ENCODE assay signal across 11 cellular contexts in the genomic region with DNA sequence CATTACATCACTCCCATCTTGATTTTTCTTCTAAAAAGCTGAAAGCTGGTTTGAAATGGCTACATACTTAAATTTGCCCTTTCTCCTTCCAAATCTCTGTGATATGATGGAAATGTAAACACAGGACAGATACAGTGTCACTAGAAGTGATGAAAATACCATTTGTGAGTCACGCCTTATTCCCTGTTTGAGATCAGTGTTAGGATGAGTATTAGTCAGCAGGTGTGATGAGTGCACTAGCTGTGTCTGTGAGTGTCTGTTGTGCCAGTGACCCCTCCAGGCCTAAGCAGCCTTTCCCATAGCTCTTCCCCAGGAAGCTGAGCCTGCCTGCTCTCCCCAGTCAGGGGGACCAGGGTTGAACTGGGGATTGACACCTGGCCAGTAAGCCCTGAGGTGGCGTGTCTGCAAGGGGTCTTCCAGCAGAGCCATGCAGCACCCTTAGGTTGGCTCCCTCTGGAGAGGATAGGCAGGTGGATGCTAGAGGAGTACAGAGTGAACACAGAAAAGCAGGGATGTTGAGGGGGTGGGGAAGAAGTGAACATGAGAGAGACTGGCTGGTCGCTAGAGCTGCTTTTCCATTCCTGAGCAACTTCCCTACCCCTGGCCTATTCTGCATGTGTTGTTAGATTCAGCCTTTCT.
A peak's percentile ranks its signal among the peaks of the same experiment; 100 is the strongest.
DNase-seq lines count a peak whose midpoint lies in the region; ATAC-seq and TF ChIP-seq lines count a peak whose summit lies in the region.
"Had no signal": no experiment of that assay in that cellular context is flagged by ENCODE, and none has a peak within 500 bp of the region (broad histone marks: within the 10 kb centered on the region; RNA-seq: fewer than 3 reads in every experiment).

No MANE protein-coding gene starts in this region.

- H3K9ac ChIP-seq in GM23248: no peak overlapping the region

- H3K4me3 Mint-ChIP-seq in activated CD4-positive, alpha-beta T cell treated with anti-CD3 and anti-CD28 coated beads for 36 hours: peak overlapping the region; percentile 26

- H3K4me1 ChIP-seq in GM23248 (ENCODE audit: insufficient read depth) (peaks cover 8% of the 10 kb centered on the region), RWPE2 (ENCODE audit: insufficient read depth, poor library complexity, severe bottlenecking) (no peaks in the 10 kb centered on the region), mucosa of descending colon (ENCODE audit: low read depth) (no peaks in the 10 kb centered on the region)

- H3K36me3 ChIP-seq in GM23248 (ENCODE audit: low read depth): 0 out of 2 replicates have a peak, but pooled peaks cover 8% of the 10 kb centered on the region
- peaks cover 15% of the 10 kb centered on the region for H3K36me3 ChIP-seq in RWPE2 (ENCODE audit: low read depth)
- no peaks in the 10 kb centered on the region for H3K36me3 ChIP-seq in mucosa of descending colon (ENCODE audit: low read depth)
- H3K36me3 ChIP-seq: thyroid gland had no signal

- H3K9me3 ChIP-seq in GM23248 (ENCODE audit: low read depth) (no peaks in the 10 kb centered on the region), RWPE2 (ENCODE audit: severe bottlenecking) (no peaks in the 10 kb centered on the region), mucosa of descending colon (no peaks in the 10 kb centered on the region)
- H3K9me3 ChIP-seq: thyroid gland had no signal

- no peak overlapping the region for H2AFZ ChIP-seq in GM23248

- DNase-seq in activated CD4-positive, alpha-beta T cell treated with anti-CD3 and anti-CD28 coated beads for 36 hours: peak; percentile 58
- DNase-seq in activated CD4-positive, alpha-beta T cell treated with anti-CD3 and anti-CD28 coated beads, Interleukin-2, amount 50 U/mL, for 4 hours: no peak
- DNase-seq in GM23248: peak; percentile 70
- DNase-seq in RWPE2 (ENCODE audit: low spot score): no peak
- no peak for DNase-seq in mucosa of descending colon
- no peak for DNase-seq in RPMI8226
- DNase-seq in Ammon's horn (ENCODE audit: low spot score): no peak
- DNase-seq: NCI-H187 treated with DMSO at 0.1 percent for 48 hours, thyroid gland had no signal

- no peaks in the 10 kb centered on the region for H4K20me1 ChIP-seq in GM23248 (ENCODE audit: insufficient read depth)

- in situ Hi-C loops in GM23248 (cut with MboI): no loop called here

- 76 to 89% methylated on average over 3 of the region's 3 CpGs for WGBS in GM23248 (ENCODE audit: low coverage in 1 of 2, low lambda C conversion rate in 2 of 2, missing lambda C conversion rate in 2 of 2), 2 experiments

- intact Hi-C loops in activated CD4-positive, alpha-beta T cell treated with anti-CD3 and anti-CD28 coated beads for 36 hours (cut with DNase I, micrococcal nuclease): loop anchor here (1.0 to 10.0 kb wide), 3 partner anchors 86 to 341 kb away; partner anchors contain the start of gene PDE8A (in 1 of the 2)
- intact Hi-C loops in mucosa of descending colon (cut with DNase I, micrococcal nuclease): no loop called here

- peak overlapping the region; percentile 89 for H3K27ac Mint-ChIP-seq in activated CD4-positive, alpha-beta T cell treated with anti-CD3 and anti-CD28 coated beads for 36 hours

- POLR2A ChIA-PET in activated CD4-positive, alpha-beta T cell treated with anti-CD3 and anti-CD28 coated beads for 36 hours (lab: Charles Lee): interaction anchor here (1.0 kb wide), 1 partner anchor 93 kb away, joined by 5 read pairs; no protein-coding TSS in a partner anchor

- H3K4me1 Mint-ChIP-seq in activated CD4-positive, alpha-beta T cell treated with anti-CD3 and anti-CD28 coated beads for 36 hours: peaks cover 18% of the 10 kb centered on the region

- H3K27me3 Mint-ChIP-seq in activated CD4-positive, alpha-beta T cell treated with anti-CD3 and anti-CD28 coated beads for 36 hours: no peaks in the 10 kb centered on the region

- peaks cover 26% of the 10 kb centered on the region for H3K36me3 Mint-ChIP-seq in activated CD4-positive, alpha-beta T cell treated with anti-CD3 and anti-CD28 coated beads for 36 hours (ENCODE audit: low read depth)

- no peak overlapping the region for H3K27ac ChIP-seq in GM23248
- H3K27ac ChIP-seq in RWPE2 (ENCODE audit: poor library complexity, severe bottlenecking): no peak overlapping the region
- H3K27ac ChIP-seq: SK-N-MC, thyroid gland had no signal

- H3K9me2 ChIP-seq in GM23248 (ENCODE audit: insufficient read depth): no peaks in the 10 kb centered on the region

- H3F3A ChIP-seq in GM23248 (ENCODE audit: insufficient read depth): no peaks in the 10 kb centered on the region

- H3K4me2 ChIP-seq in GM23248 (ENCODE audit: unreplicated experiment): no peak overlapping the region

- peak; percentile 100 for ATAC-seq in activated CD4-positive, alpha-beta T cell treated with anti-CD3 and anti-CD28 coated beads for 36 hours
- ATAC-seq in RWPE2 (ENCODE audit: low read depth) (peak; percentile 71), mucosa of descending colon (peak; percentile 18), HG03280 (IDR thresholded peaks at IDR 0.05; ENCODE audit: unreplicated experiment) (no peak)

- H3K27me3 ChIP-seq in GM23248 (replicated peaks; ENCODE audit: insufficient read depth) (no peaks in the 10 kb centered on the region), RWPE2 (ENCODE audit: insufficient read depth, poor library complexity, severe bottlenecking) (no peaks in the 10 kb centered on the region)
- H3K27me3 ChIP-seq: thyroid gland had no signal

- TF ChIP-seq CTCF in RWPE2 (IDR thresholded peaks at IDR 0.05; ENCODE audit: poor library complexity, severe bottlenecking) (no peak), mucosa of descending colon (IDR thresholded peaks at IDR 0.05) (no peak)

- CTCF ChIA-PET in activated CD4-positive, alpha-beta T cell treated with anti-CD3 and anti-CD28 coated beads for 36 hours (lab: Charles Lee): interaction anchor here (0.8 to 1.1 kb wide), 4 partner anchors 13 to 93 kb away, joined by 3 to 4 read pairs (median 3); no protein-coding TSS in a partner anchor

- H3K79me2 ChIP-seq in GM23248 (ENCODE audit: insufficient read depth): no peaks in the 10 kb centered on the region

- H3K9me3 Mint-ChIP-seq in activated CD4-positive, alpha-beta T cell treated with anti-CD3 and anti-CD28 coated beads for 36 hours (ENCODE audit: low read depth): no peaks in the 10 kb centered on the region

- no peak overlapping the region for H3K4me3 ChIP-seq in GM23248
- no peak overlapping the region for H3K4me3 ChIP-seq in RWPE2 (ENCODE audit: severe bottlenecking)
- no peak overlapping the region for H3K4me3 ChIP-seq in mucosa of descending colon
- H3K4me3 ChIP-seq: SK-N-MC, thyroid gland had no signal

Comparison
In these comparisons a context has a peak if more than half of its experiments do, and no peak if none do; other contexts are left out.
1. DNase-seq: peak in activated CD4-positive, alpha-beta T cell treated with anti-CD3 and anti-CD28 coated beads for 36 hours (single experiment) and GM23248 (single experiment); none in activated CD4-positive, alpha-beta T cell treated with anti-CD3 and anti-CD28 coated beads, Interleukin-2, amount 50 U/mL, for 4 hours (0 of 2), RWPE2 (single experiment), mucosa of descending colon (0 of 3), RPMI8226 (single experiment) and Ammon's horn (single experiment).
2. intact Hi-C loops: an anchor here in activated CD4-positive, alpha-beta T cell treated with anti-CD3 and anti-CD28 coated beads for 36 hours (1.0 to 10.0 kb wide); none called in mucosa of descending colon.